In the genomic region with DNA sequence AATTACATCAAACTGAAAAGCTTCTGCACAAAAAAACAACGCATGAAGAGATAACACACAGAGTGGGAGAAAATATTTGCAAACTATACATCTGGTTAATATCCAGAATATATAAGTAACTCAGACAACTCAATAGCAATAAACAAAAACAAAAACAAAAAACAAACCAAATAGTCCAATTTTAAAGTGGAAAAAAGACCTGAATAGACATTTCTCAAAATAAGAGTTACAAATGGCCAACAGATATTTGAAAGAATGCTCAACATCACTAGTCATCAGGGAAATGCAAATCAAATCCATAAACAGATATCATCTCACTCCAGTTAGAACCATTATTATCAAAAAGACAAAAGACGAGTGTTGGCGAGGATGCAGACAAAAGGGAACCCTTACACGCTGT, we compare ENCODE assay signal across 24 cellular contexts.
"Had no signal": no experiment of that assay in that cellular context is flagged by ENCODE, and none has a peak within 500 bp of the region (broad histone marks: within the 10 kb centered on the region; RNA-seq: fewer than 3 reads in every experiment).

No MANE protein-coding gene starts in this region.

- H3K9me3 ChIP-seq: Peyer's patch, SJSA1 had no signal

- H3K27me3 ChIP-seq: Peyer's patch, SJSA1 had no signal

- H2AFZ ChIP-seq: PC-9 had no signal

- H3K27ac ChIP-seq: HL-60, PC-9, Peyer's patch, SJSA1, SK-N-MC had no signal

- H3K4me2 ChIP-seq: PC-9 had no signal

- H3K36me3 ChIP-seq: Peyer's patch had no signal

- H3K4me3 ChIP-seq: PC-9, Peyer's patch, SJSA1, SK-N-MC had no signal

- DNase-seq: Kasumi-1, KG1, MV-4-11, NCI-H1048, NCI-H1105, NCI-H1417, NCI-H1436 treated with DMSO at 0.1 percent for 48 hours, NCI-H1694, NCI-H187 treated with DMSO at 0.1 percent for 48 hours, NCI-H2081, NCI-H2107, NCI-H2227 treated with DMSO at 0.1 percent for 48 hours, NCI-H524, NCI-H69, NCI-H774, OCI-M1, PC-9, Peyer's patch, Right ventricle myocardium superior, SIG-M5 had no signal

- FAIRE-seq: HTR-8/SVneo had no signal
